Comparison of ENCODE assay signal across 1 cellular context in genomic region chr15:99454941-99455795, GRCh38.
TF ChIP-seq lines count a peak whose summit lies in the region.

No MANE protein-coding gene starts in this region.

TF ChIP-seq in HepG2, 621 proteins besides CTCF, POLR2A, EP300 and RAD21 (continued from another document and continues in another):
- TF ChIP-seq SRSF1 (optimal IDR thresholded peaks at IDR 0.05; ENCODE audit: low read depth, low read length) (no peak), ZBTB44 (CRISPR knock-in tag; IDR thresholded peaks at IDR 0.05) (no peak), ETV5 (CRISPR knock-in tag; IDR thresholded peaks at IDR 0.05; ENCODE audit: borderline replicate concordance) (peak; percentile 21; the same call in 1 of the 2 replicates), ZKSCAN5 (CRISPR knock-in tag; IDR thresholded peaks at IDR 0.05) (no peak), MXI1 (IDR thresholded peaks at IDR 0.05; ENCODE audit: borderline replicate concordance, low read depth, low read length) (no peak), JDP2 (CRISPR knock-in tag; IDR thresholded peaks at IDR 0.05; ENCODE audit: borderline replicate concordance) (no peak), ZSCAN29 (CRISPR knock-in tag; conservative IDR thresholded peaks at IDR 0.05) (no peak), NFIC (IDR thresholded peaks at IDR 0.05; ENCODE audit: low read length) (no peak), STAT6 (CRISPR knock-in tag; IDR thresholded peaks at IDR 0.05; ENCODE audit: borderline replicate concordance) (no peak), ARID5B (CRISPR knock-in tag; IDR thresholded peaks at IDR 0.05) (peak; percentile 34; the same call in 1 of the 2 replicates), U2AF2 (IDR thresholded peaks at IDR 0.05; ENCODE audit: low read depth, low read length) (no peak), JUN (CRISPR knock-in tag; IDR thresholded peaks at IDR 0.05) (no peak), ZNF670 (CRISPR knock-in tag; IDR thresholded peaks at IDR 0.05; ENCODE audit: borderline replicate concordance) (no peak), IRX3 (CRISPR knock-in tag; IDR thresholded peaks at IDR 0.05; ENCODE audit: borderline replicate concordance, low read depth) (no peak), HDAC2 (CRISPR knock-in tag; IDR thresholded peaks at IDR 0.05) (no peak), FOSL2 (CRISPR knock-in tag; IDR thresholded peaks at IDR 0.05) (peak; percentile 70), ZFX (CRISPR knock-in tag; IDR thresholded peaks at IDR 0.05; ENCODE audit: low read depth) (peak; percentile 80), RBAK (CRISPR knock-in tag; IDR thresholded peaks at IDR 0.05) (no peak), ZNF180 (CRISPR knock-in tag; IDR thresholded peaks at IDR 0.05; ENCODE audit: borderline replicate concordance, low read depth) (no peak), THAP11 (CRISPR knock-in tag; IDR thresholded peaks at IDR 0.05) (no peak), CREBL2 (CRISPR knock-in tag; IDR thresholded peaks at IDR 0.05; ENCODE audit: borderline replicate concordance) (no peak), ZNF235 (CRISPR knock-in tag; IDR thresholded peaks at IDR 0.05; ENCODE audit: borderline replicate concordance) (no peak), ZNF292 (CRISPR knock-in tag; IDR thresholded peaks at IDR 0.05; ENCODE audit: borderline replicate concordance, low read depth) (peak; percentile 71; the same call in 1 of the 2 replicates), ZNF326 (CRISPR knock-in tag; IDR thresholded peaks at IDR 0.05; ENCODE audit: borderline replicate concordance) (no peak), MAZ (IDR thresholded peaks at IDR 0.05; ENCODE audit: borderline replicate concordance, low read depth, low read length) (no peak), MAZ (CRISPR knock-in tag; IDR thresholded peaks at IDR 0.05; ENCODE audit: low read depth) (peak; percentile 28; the same call in 1 of the 2 replicates), THYN1 (CRISPR knock-in tag; IDR thresholded peaks at IDR 0.05; ENCODE audit: borderline replicate concordance, low read depth) (no peak), ZNF639 (CRISPR knock-in tag; conservative IDR thresholded peaks at IDR 0.05) (no peak), HIVEP1 (CRISPR knock-in tag; IDR thresholded peaks at IDR 0.05) (no peak), ZFP91 (CRISPR knock-in tag; IDR thresholded peaks at IDR 0.05; ENCODE audit: borderline replicate concordance) (peak; percentile 43; the same call in 1 of the 2 replicates), ZNF547 (CRISPR knock-in tag; IDR thresholded peaks at IDR 0.05) (peak; percentile 39; the same call in 1 of the 2 replicates), KAT8 (CRISPR knock-in tag; IDR thresholded peaks at IDR 0.05) (peak; percentile 44; the same call in 1 of the 2 replicates), ZSCAN31 (CRISPR knock-in tag; IDR thresholded peaks at IDR 0.05; ENCODE audit: low read depth) (no peak), ZNF18 (CRISPR knock-in tag; IDR thresholded peaks at IDR 0.05; ENCODE audit: insufficient replicate concordance) (no peak), CBX2 (IDR thresholded peaks at IDR 0.05; ENCODE audit: low read depth, low read length) (no peak), CBX2 (CRISPR knock-in tag; IDR thresholded peaks at IDR 0.05; ENCODE audit: low read depth) (no peak), LRRFIP1 (CRISPR knock-in tag; conservative IDR thresholded peaks at IDR 0.05) (no peak), ZNF468 (CRISPR knock-in tag; IDR thresholded peaks at IDR 0.05) (no peak), PATZ1 (CRISPR knock-in tag; IDR thresholded peaks at IDR 0.05) (peak; percentile 44), ZNF20 (CRISPR knock-in tag; IDR thresholded peaks at IDR 0.05) (no peak), ZXDC (CRISPR knock-in tag; IDR thresholded peaks at IDR 0.05) (no peak)
